In genomic region chr22:17219626-17219971, GRCh38 we compare ENCODE assay signal across 9 cellular contexts. TPM values are rescaled to one million over a fixed set of nuclear protein-coding genes. Genes with fewer than 3 reads are reported as not detected.
DNase-seq lines count a peak whose midpoint lies in the region; ATAC-seq and TF ChIP-seq lines count a peak whose summit lies in the region.
"Not testable (repeated sequence)": the region's sequence is repeated elsewhere in the genome, so short reads cannot be mapped to it uniquely, and the experiment has no call there.
"Had no signal": no experiment of that assay in that cellular context is flagged by ENCODE, and none has a peak within 500 bp of the region (broad histone marks: within the 10 kb centered on the region; RNA-seq: fewer than 3 reads in every experiment).

No MANE protein-coding gene starts in this region.

- H3K9me3 ChIP-seq in A673 (ENCODE audit: low read depth, low read length, poor library complexity, severe bottlenecking); OCI-LY3 (ENCODE audit: insufficient read depth, low read length): not testable (repeated sequence)

- H3K27me3 ChIP-seq in A673 (replicated peaks; ENCODE audit: insufficient read depth, low read depth, low read length, poor library complexity); OCI-LY3 (ENCODE audit: low read depth, low read length): not testable (repeated sequence)

- not testable (repeated sequence) for H3K79me2 ChIP-seq in OCI-LY3 (ENCODE audit: low read length)

- H3K27ac ChIP-seq in A673 (ENCODE audit: low read depth, low read length, poor library complexity, severe bottlenecking) (peak overlapping the region; percentile 73), OCI-LY3 (ENCODE audit: low read length) (peak overlapping the region; percentile 98)

- BruUV-seq in A673 (replicated peaks; lab: Mats Ljungman, UMichigan), result not testable (repeated sequence)

- peak overlapping the region; percentile 96 for H3K27ac Mint-ChIP-seq in activated CD4-positive, alpha-beta T cell treated with anti-CD3 and anti-CD28 coated beads, Interleukin-2, amount 10 ng/mL, durations not matched to agents 7 days and 5 days
- H3K27ac Mint-ChIP-seq in activated naive CD4-positive, alpha-beta T cell treated with anti-CD3 and anti-CD28 coated beads for 36 hours, result not testable (repeated sequence)
- H3K27ac Mint-ChIP-seq in effector memory CD8-positive, alpha-beta T cell, result peak overlapping the region; percentile 86 to 89
- H3K27ac Mint-ChIP-seq in natural killer cell, result peak overlapping the region; percentile 74 to 96
- peak overlapping the region in 1 of 2 donors; percentile 34 for H3K27ac Mint-ChIP-seq in stimulated activated naive CD8-positive, alpha-beta T cell treated with anti-CD3 and anti-CD28 coated beads, Interleukin-15, amount 100 ng/mL, for 72 hours

- not testable (repeated sequence) for H3K36me3 ChIP-seq in A673 (ENCODE audit: insufficient read depth, low read length, poor library complexity, severe bottlenecking); OCI-LY3 (replicated peaks; ENCODE audit: low read depth, low read length)

- POLR2A ChIA-PET in A673 (lab: Charles Lee; ENCODE audit: low non-redundant PET), result not testable (repeated sequence)
- POLR2A ChIA-PET in activated CD4-positive, alpha-beta T cell treated with anti-CD3 and anti-CD28 coated beads, Interleukin-2, amount 10 ng/mL, durations not matched to agents 7 days and 5 days (lab: Charles Lee), result interaction anchor here (1.0 kb wide), 1 partner anchor 10 kb away, joined by 3 read pairs; no protein-coding TSS in a partner anchor

- not testable (repeated sequence) for H2AFZ ChIP-seq in OCI-LY3 (ENCODE audit: low read depth, low read length)

- H3K9ac ChIP-seq in OCI-LY3 (ENCODE audit: low read length), result peak overlapping the region; percentile 59; the same call in 1 of the 2 replicates

- DNase-seq in A673 (ENCODE audit: low spot score); activated CD4-positive, alpha-beta T cell treated with anti-CD3 and anti-CD28 coated beads, Interleukin-2, amount 10 ng/mL, durations not matched to agents 7 days and 5 days; activated naive CD4-positive, alpha-beta T cell treated with anti-CD3 and anti-CD28 coated beads for 36 hours; natural killer cell; stimulated activated naive CD8-positive, alpha-beta T cell treated with anti-CD3 and anti-CD28 coated beads, Interleukin-15, amount 100 ng/mL, for 72 hours: not testable (repeated sequence)
- peak in 1 of 3 experiments; percentile 6 for DNase-seq in effector memory CD8-positive, alpha-beta T cell

- peaks cover 30% of the 10 kb centered on the region for H3K4me1 ChIP-seq in A673 (ENCODE audit: insufficient read depth, low read length, poor library complexity, severe bottlenecking)
- peaks cover 94% of the 10 kb centered on the region for H3K4me1 ChIP-seq in OCI-LY3 (ENCODE audit: low read length)

- ATAC-seq in effector memory CD8-positive, alpha-beta T cell (replicated peaks); natural killer cell; stimulated activated naive CD8-positive, alpha-beta T cell treated with anti-CD3 and anti-CD28 coated beads, Interleukin-15, amount 100 ng/mL, for 72 hours: not testable (repeated sequence)

- H3K27me3 Mint-ChIP-seq in activated CD4-positive, alpha-beta T cell treated with anti-CD3 and anti-CD28 coated beads, Interleukin-2, amount 10 ng/mL, durations not matched to agents 7 days and 5 days; activated naive CD4-positive, alpha-beta T cell treated with anti-CD3 and anti-CD28 coated beads for 36 hours (ENCODE audit: low read depth); effector memory CD8-positive, alpha-beta T cell; natural killer cell (ENCODE audit: low read depth in 2 of 2); stimulated activated naive CD8-positive, alpha-beta T cell treated with anti-CD3 and anti-CD28 coated beads, Interleukin-15, amount 100 ng/mL, for 72 hours: not testable (repeated sequence)

- H3K9me3 Mint-ChIP-seq in activated CD4-positive, alpha-beta T cell treated with anti-CD3 and anti-CD28 coated beads, Interleukin-2, amount 10 ng/mL, durations not matched to agents 7 days and 5 days; activated naive CD4-positive, alpha-beta T cell treated with anti-CD3 and anti-CD28 coated beads for 36 hours; effector memory CD8-positive, alpha-beta T cell; natural killer cell: not testable (repeated sequence)
- peaks cover 5 to 13% of the 10 kb centered on the region in 2 donors for H3K9me3 Mint-ChIP-seq in stimulated activated naive CD8-positive, alpha-beta T cell treated with anti-CD3 and anti-CD28 coated beads, Interleukin-15, amount 100 ng/mL, for 72 hours

- CTCF ChIA-PET in A673 (lab: Charles Lee), result not testable (repeated sequence)
- CTCF ChIA-PET in activated CD4-positive, alpha-beta T cell treated with anti-CD3 and anti-CD28 coated beads, Interleukin-2, amount 10 ng/mL, durations not matched to agents 7 days and 5 days (lab: Charles Lee), result interaction anchor here (0.7 to 4.4 kb wide), 8 partner anchors 9 to 282 kb away, joined by 3 to 15 read pairs (median 4); no protein-coding TSS in a partner anchor
- CTCF ChIA-PET in activated naive CD4-positive, alpha-beta T cell treated with anti-CD3 and anti-CD28 coated beads for 36 hours (lab: Charles Lee), result interaction anchor here (1.0 to 2.4 kb wide), 4 partner anchors 14 to 62 kb away, joined by 3 to 7 read pairs (median 4); no protein-coding TSS in a partner anchor

- H3K36me3 Mint-ChIP-seq in activated CD4-positive, alpha-beta T cell treated with anti-CD3 and anti-CD28 coated beads, Interleukin-2, amount 10 ng/mL, durations not matched to agents 7 days and 5 days (ENCODE audit: low read depth), result peaks cover 13% of the 10 kb centered on the region
- H3K36me3 Mint-ChIP-seq in activated naive CD4-positive, alpha-beta T cell treated with anti-CD3 and anti-CD28 coated beads for 36 hours (ENCODE audit: low read depth); natural killer cell: not testable (repeated sequence)
- H3K36me3 Mint-ChIP-seq in effector memory CD8-positive, alpha-beta T cell (ENCODE audit: insufficient read depth), result peaks cover 14% of the 10 kb centered on the region

- H3K4me1 Mint-ChIP-seq in activated CD4-positive, alpha-beta T cell treated with anti-CD3 and anti-CD28 coated beads, Interleukin-2, amount 10 ng/mL, durations not matched to agents 7 days and 5 days, result peaks cover 66% of the 10 kb centered on the region
- peaks cover 59% of the 10 kb centered on the region for H3K4me1 Mint-ChIP-seq in activated naive CD4-positive, alpha-beta T cell treated with anti-CD3 and anti-CD28 coated beads for 36 hours (ENCODE audit: low read depth)
- H3K4me1 Mint-ChIP-seq in effector memory CD8-positive, alpha-beta T cell (ENCODE audit: low read depth in 2 of 2), result peaks cover 41 to 44% of the 10 kb centered on the region in 2 donors
- peaks cover 49 to 59% of the 10 kb centered on the region in 2 donors for H3K4me1 Mint-ChIP-seq in natural killer cell
- peaks cover 64% of the 10 kb centered on the region for H3K4me1 Mint-ChIP-seq in stimulated activated naive CD8-positive, alpha-beta T cell treated with anti-CD3 and anti-CD28 coated beads, Interleukin-15, amount 100 ng/mL, for 72 hours

- H3K4me3 ChIP-seq in A673 (ENCODE audit: low read depth, low read length, poor library complexity, severe bottlenecking), result not testable (repeated sequence)
- H3K4me3 ChIP-seq in GM08714 (ENCODE audit: low read length) (peak overlapping the region; percentile 56; the same call in 1 of the 2 replicates), OCI-LY3 (ENCODE audit: low read length) (peak overlapping the region; percentile 57)

- intact Hi-C loops in A673 (cut with micrococcal nuclease; ENCODE audit: unreplicated experiment), result loop anchor here (5.0 kb wide), 2 partner anchors 48 to 148 kb away; partner anchors contain the start of gene CECR2
- intact Hi-C loops in activated naive CD4-positive, alpha-beta T cell treated with anti-CD3 and anti-CD28 coated beads for 36 hours (cut with micrococcal nuclease), result loop anchor here (2.0 to 5.0 kb wide), 6 partner anchors 23 to 563 kb away; partner anchors contain the start of gene CECR2
- intact Hi-C loops in natural killer cell (cut with micrococcal nuclease), result not testable (repeated sequence)

- peak overlapping the region; percentile 83 for H3K4me3 Mint-ChIP-seq in activated CD4-positive, alpha-beta T cell treated with anti-CD3 and anti-CD28 coated beads, Interleukin-2, amount 10 ng/mL, durations not matched to agents 7 days and 5 days
- H3K4me3 Mint-ChIP-seq in activated naive CD4-positive, alpha-beta T cell treated with anti-CD3 and anti-CD28 coated beads for 36 hours, result peak overlapping the region; percentile 55
- H3K4me3 Mint-ChIP-seq in effector memory CD8-positive, alpha-beta T cell, result peak overlapping the region; percentile 88 to 89
- H3K4me3 Mint-ChIP-seq in natural killer cell, result peak overlapping the region; percentile 91
- peak overlapping the region; percentile 82 to 89 for H3K4me3 Mint-ChIP-seq in stimulated activated naive CD8-positive, alpha-beta T cell treated with anti-CD3 and anti-CD28 coated beads, Interleukin-15, amount 100 ng/mL, for 72 hours

- TF ChIP-seq CTCF in A673 (conservative IDR thresholded peaks at IDR 0.05; ENCODE audit: low read depth, low read length); OCI-LY3 (IDR thresholded peaks at IDR 0.05; ENCODE audit: low read depth, low read length); natural killer cell (IDR thresholded peaks at IDR 0.05): not testable (repeated sequence)

- H4K20me1 ChIP-seq in OCI-LY3 (ENCODE audit: insufficient read depth, low read length), result not testable (repeated sequence)

- peak overlapping the region; percentile 64 for H3K4me2 ChIP-seq in OCI-LY3 (ENCODE audit: low read length)

RNA-seq across cellular contexts. Expression of gene ADA2, which starts 0.4 kb away (rescaled TPM):
- total RNA-seq in A673 (2021), result 4.1 and 4.9 TPM in 2 replicates
- total RNA-seq in activated CD4-positive, alpha-beta T cell treated with anti-CD3 and anti-CD28 coated beads, Interleukin-2, amount 10 ng/mL, durations not matched to agents 7 days and 5 days, result 100 to 1,000 TPM; 118 to 137 TPM
- total RNA-seq in activated naive CD4-positive, alpha-beta T cell treated with anti-CD3 and anti-CD28 coated beads for 36 hours, result 1 to 10 TPM; 1.1 to 1.5 TPM
- total RNA-seq in natural killer cell, result 100 to 1,000 TPM; 117 to 148 (median 130) TPM
- total RNA-seq: SK-MEL-5 had no signal

Comparison
In these comparisons a context has a peak if more than half of its experiments do, and no peak if none do; other contexts are left out.
1. RNA of gene ADA2, which starts 0.4 kb away (total RNA-seq): 118 to 137 TPM in activated CD4-positive, alpha-beta T cell treated with anti-CD3 and anti-CD28 coated beads, Interleukin-2, amount 10 ng/mL, durations not matched to agents 7 days and 5 days and 117 to 148 TPM in natural killer cell; 4.1 to 4.9 TPM in A673 and 1.1 to 1.5 TPM in activated naive CD4-positive, alpha-beta T cell treated with anti-CD3 and anti-CD28 coated beads for 36 hours; every median in the first group is over 10 times any median in the second.
2. Peak in every context shown above with its lines, with median percentiles within 50 percentile points of each other: H3K4me3 Mint-ChIP-seq.